27 cellular contexts compared by ENCODE assay signal in the genomic region with DNA sequence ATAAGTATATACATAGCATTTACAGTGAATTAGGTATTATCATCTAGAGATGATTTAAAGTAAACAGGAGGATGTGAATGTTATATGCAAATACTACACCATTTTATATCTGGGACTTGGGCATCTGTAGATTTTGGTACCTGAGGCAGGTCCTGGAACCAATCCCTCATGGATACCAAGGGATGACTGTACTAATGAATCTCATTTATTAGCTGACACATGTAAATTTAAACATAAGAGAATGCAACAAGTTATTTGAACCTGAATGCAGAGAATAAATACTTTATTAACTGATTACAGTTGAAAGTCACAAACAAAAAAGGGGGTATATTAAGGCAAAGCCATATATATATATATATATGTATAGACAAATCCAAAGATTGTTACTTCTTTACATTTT.
"Had no signal": no experiment of that assay in that cellular context is flagged by ENCODE, and none has a peak within 500 bp of the region (broad histone marks: within the 10 kb centered on the region; RNA-seq: fewer than 3 reads in every experiment).

No MANE protein-coding gene starts in this region.

- H3K4me3 ChIP-seq: colonic mucosa, coronary artery, dorsolateral prefrontal cortex, esophagus muscularis mucosa, esophagus squamous epithelium, gastrocnemius medialis, gastroesophageal sphincter, heart left ventricle, heart right ventricle had no signal

- DNase-seq: colonic mucosa; cortex of kidney; dermis blood vessel endothelial cell; dorsolateral prefrontal cortex; effector CD4-positive, alpha-beta T cell; effector CD8-positive, alpha-beta T cell; effector memory CD4-positive, alpha-beta T cell; effector memory CD8-positive, alpha-beta T cell; endodermal cell; erythroblast; esophagus squamous epithelium; foreskin fibroblast; foreskin keratinocyte; foreskin melanocyte; gastrocnemius medialis; glutamatergic neuron; head of caudate nucleus; heart left ventricle; heart right ventricle had no signal

- ATAC-seq: effector memory CD8-positive, alpha-beta T cell; esophagus mucosa; foreskin keratinocyte; gastrocnemius medialis; gastroesophageal sphincter; heart left ventricle; heart right ventricle had no signal

- H3K27ac ChIP-seq: colonic mucosa, coronary artery, dorsolateral prefrontal cortex, epithelial cell of prostate, esophagus muscularis mucosa, esophagus squamous epithelium, foreskin keratinocyte, gastrocnemius medialis, gastroesophageal sphincter, heart left ventricle, heart right ventricle had no signal

- H3K9me3 ChIP-seq: colonic mucosa, esophagus muscularis mucosa, esophagus squamous epithelium, gastrocnemius medialis, gastroesophageal sphincter had no signal

- H3K27me3 ChIP-seq: colonic mucosa, dorsolateral prefrontal cortex, esophagus muscularis mucosa, esophagus squamous epithelium, foreskin keratinocyte, gastrocnemius medialis, gastroesophageal sphincter, heart left ventricle, heart right ventricle had no signal

- FAIRE-seq: colon, endometrium, frontal cortex had no signal

- H3K4me1 ChIP-seq: colonic mucosa, esophagus muscularis mucosa, foreskin keratinocyte, gastrocnemius medialis, gastroesophageal sphincter, heart left ventricle, heart right ventricle had no signal

- H3K36me3 ChIP-seq: colonic mucosa had no signal
